Comparison of ENCODE assay signal across 8 cellular contexts in genomic region chr9:104746798-104747197, GRCh38. TPM values are rescaled to one million over a fixed set of nuclear protein-coding genes. Genes with fewer than 3 reads are reported as not detected.
DNase-seq lines count a peak whose midpoint lies in the region; ATAC-seq and TF ChIP-seq lines count a peak whose summit lies in the region.

No MANE protein-coding gene starts in this region.

- ATAC-seq in RWPE2 (ENCODE audit: low read depth): no peak

- no peaks in the 10 kb centered on the region for H3K9me3 ChIP-seq in RWPE2 (ENCODE audit: severe bottlenecking)
- no peaks in the 10 kb centered on the region for H3K9me3 ChIP-seq in esophagus squamous epithelium

- no peak for TF ChIP-seq POLR2A in esophagus squamous epithelium (IDR thresholded peaks at IDR 0.05)

- H3K36me3 ChIP-seq in RWPE2 (ENCODE audit: low read depth): peaks cover 8% of the 10 kb centered on the region
- H3K36me3 ChIP-seq in esophagus squamous epithelium: peaks cover 0 to 11% (median 0%) of the 10 kb centered on the region in 3 donors

- H3K27me3 ChIP-seq in RWPE2 (ENCODE audit: insufficient read depth, poor library complexity, severe bottlenecking): no peaks in the 10 kb centered on the region
- no peaks in the 10 kb centered on the region for H3K27me3 ChIP-seq in esophagus squamous epithelium

- DNase-seq in RWPE2 (ENCODE audit: low spot score) (no peak), esophagus squamous epithelium (lab: John Stamatoyannopoulos, UW) (no peak), retinal pigment epithelial cell (ENCODE audit: low read depth) (no peak), HuH-7.5 (ENCODE audit: low spot score) (no peak), germinal center (ENCODE audit: low spot score) (no peak)
- DNase-seq in activated CD4-positive, CD25-positive, alpha-beta regulatory T cell treated with anti-CD3 and anti-CD28 coated beads, Interleukin-2, amount 50 U/mL, for 72 hours: no peak
- DNase-seq in stimulated activated CD4-positive, alpha-beta T cell treated with anti-CD3 and anti-CD28 coated beads, Interleukin-15, amount 100 ng/mL, for 24 hours: no peak

- H3K4me1 ChIP-seq in RWPE2 (ENCODE audit: insufficient read depth, poor library complexity, severe bottlenecking) (peaks cover 7% of the 10 kb centered on the region), esophagus squamous epithelium (peaks cover 5 to 20% (median 14%) of the 10 kb centered on the region in 3 donors)

- 0 to 5% methylated on average over 1 of the region's 1 CpG for WGBS in esophagus squamous epithelium, 2 donors

- H3K4me3 ChIP-seq in GM12875 (ENCODE audit: low read depth, low read length) (peak overlapping the region; percentile 67), RWPE2 (ENCODE audit: severe bottlenecking) (peak overlapping the region; percentile 75), esophagus squamous epithelium (peak overlapping the region; percentile 60 to 88 (median 80)), retinal pigment epithelial cell (ENCODE audit: low read length) (peak overlapping the region; percentile 84)

- TF ChIP-seq CTCF in GM12875 (IDR thresholded peaks at IDR 0.05; ENCODE audit: borderline replicate concordance, insufficient read depth, low read depth, low read length) (no peak), RWPE2 (IDR thresholded peaks at IDR 0.05; ENCODE audit: poor library complexity, severe bottlenecking) (no peak), esophagus squamous epithelium (IDR thresholded peaks at IDR 0.05) (no peak), retinal pigment epithelial cell (conservative IDR thresholded peaks at IDR 0.05; ENCODE audit: low read depth, low read length) (no peak)

- H3K27ac ChIP-seq in RWPE2 (ENCODE audit: poor library complexity, severe bottlenecking): peak overlapping the region; percentile 65
- peak overlapping the region; percentile 92 to 98 (median 96) for H3K27ac ChIP-seq in esophagus squamous epithelium

- intact Hi-C loops in esophagus squamous epithelium (cut with DNase I): no loop called here

RNA-seq across cellular contexts. Expression of gene NIPSNAP3A, which starts 0.7 kb away (rescaled TPM):
- 10 to 100 TPM; 20.1 to 34.2 (median 30.2) TPM for total RNA-seq in esophagus squamous epithelium

RNA-seq across cellular contexts. Expression of gene NIPSNAP3B, which starts 17.1 kb away (rescaled TPM):
- total RNA-seq in esophagus squamous epithelium: 1 to 10 TPM in 1 of 4 donors, under 1 TPM in 1, not detected in 2; 0.13 to 2.7 TPM

RNA-seq across cellular contexts. Expression of gene OR13D1, which starts 52.5 kb away (rescaled TPM):
- not detected for total RNA-seq in esophagus squamous epithelium
